ENCODE assay signal across 8 cellular contexts in the genomic region with DNA sequence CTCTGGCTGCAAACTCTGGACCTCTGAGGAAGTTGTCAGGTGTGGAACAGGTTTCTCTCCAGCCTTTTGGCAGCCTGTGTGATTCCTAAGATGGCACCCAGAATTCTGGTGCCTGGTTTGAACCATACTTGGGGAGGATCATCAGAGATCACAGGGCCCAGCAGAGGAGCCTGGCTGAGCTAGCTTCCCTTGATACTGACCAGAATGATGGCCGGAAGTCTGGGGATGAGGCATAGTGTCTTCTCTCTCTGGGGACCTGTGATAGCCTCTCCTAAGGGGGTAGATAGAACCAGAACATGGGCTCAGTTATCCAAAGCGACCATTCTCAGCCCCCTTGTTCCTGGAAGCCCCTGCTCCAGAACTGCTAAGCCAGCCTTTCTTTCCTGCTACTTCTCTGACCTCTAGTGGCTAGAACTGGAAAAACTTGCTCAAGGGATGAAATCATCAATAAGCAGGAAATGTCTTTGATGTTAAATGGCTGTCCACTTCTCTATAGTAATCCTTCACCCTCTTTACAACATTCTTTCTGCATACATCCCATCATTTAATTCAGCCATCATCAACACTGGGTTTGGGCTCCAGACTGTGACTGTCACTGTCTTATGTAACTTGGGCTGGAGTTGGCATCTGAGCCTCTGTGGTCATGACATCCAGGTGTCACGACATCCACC. TPM values are rescaled to one million over a fixed set of nuclear protein-coding genes. Genes with fewer than 3 reads are reported as not detected.
A peak's percentile ranks its signal among the peaks of the same experiment; 100 is the strongest.
DNase-seq lines count a peak whose midpoint lies in the region; ATAC-seq, FAIRE-seq and TF ChIP-seq lines count a peak whose summit lies in the region.

No MANE protein-coding gene starts in this region.

- no peak overlapping the region for H4K8ac ChIP-seq in H9 (replicated peaks; ENCODE audit: insufficient read length, low read depth, low read length)

- in situ Hi-C loops in Caki2 (cut with HindIII; ENCODE audit: low pct_unique_long_range_greater_than_20kb, low sequenced_read_pairs): no loop called here

- no peak overlapping the region for H2AFZ ChIP-seq in H9 (ENCODE audit: low read length)

- H3K14ac ChIP-seq in H9 (ENCODE audit: insufficient read depth, low read length): no peak overlapping the region

- H4K5ac ChIP-seq in H9 (ENCODE audit: insufficient read length, low read depth, low read length): no peak overlapping the region

- H3K4me3 Mint-ChIP-seq in H9: no peak overlapping the region

- H3K36me3 ChIP-seq in ascending aorta (no peaks in the 10 kb centered on the region), kidney (ENCODE audit: control insufficient read depth in 1 of 2, insufficient read depth in 2 of 2, low read length in 2 of 2) (no peaks in the 10 kb centered on the region), tibial nerve (no peaks in the 10 kb centered on the region)

- peaks cover 12 to 21% (median 12%) of the 10 kb centered on the region in 3 experiments for H3K36me3 Mint-ChIP-seq in H9 (ENCODE audit: insufficient read depth in 1 of 3, low read depth in 3 of 3)

- H4K20me1 ChIP-seq in H9 (ENCODE audit: control insufficient read depth, insufficient read depth, insufficient read length): no peaks in the 10 kb centered on the region

- no peaks in the 10 kb centered on the region for H3K23me2 ChIP-seq in H9 (ENCODE audit: insufficient read length, low read depth, low read length, poor library complexity, severe bottlenecking)

- TF ChIP-seq CTCF in H9 (conservative IDR thresholded peaks at IDR 0.05) (peak; percentile 83), ascending aorta (IDR thresholded peaks at IDR 0.05) (peak; percentile 46 to 79 (median 49)), kidney (IDR thresholded peaks at IDR 0.05; ENCODE audit: borderline replicate concordance, extremely low read depth, insufficient read depth) (peak; percentile 68), tibial nerve (IDR thresholded peaks at IDR 0.05) (peak; percentile 53 to 85 (median 74))

- no peak for FAIRE-seq in kidney (lab: Jason Lieb, UNC)

- no peak overlapping the region for H3K4ac ChIP-seq in H9 (ENCODE audit: low read depth, low read length)

- no peak overlapping the region; a peak in 1 of 7 replicates for H3K27ac Mint-ChIP-seq in H9

- intact Hi-C loops in ascending aorta (cut with DNase I) (loop anchor here (2.0 to 5.0 kb wide), 2 partner anchors 248 to 576 kb away; no protein-coding TSS in a partner anchor), kidney (cut with DNase I) (loop anchor here (10.0 kb wide), 1 partner anchor 258 kb away; no protein-coding TSS in a partner anchor)

- H3K79me1 ChIP-seq in H9 (ENCODE audit: insufficient read depth, low read depth, low read length, poor library complexity, severe bottlenecking): peaks cover 3% of the 10 kb centered on the region

- H2AK5ac ChIP-seq in H9 (ENCODE audit: insufficient read length, low read length): no peak overlapping the region

- H3K4me3 ChIP-seq in ascending aorta (no peak overlapping the region), kidney (ENCODE audit: low read length in 2 of 2) (no peak overlapping the region), tibial nerve (no peak overlapping the region)

- H3K4me2 ChIP-seq in H9 (ENCODE audit: insufficient read depth, insufficient read length, low read length): no peak overlapping the region

- TF ChIP-seq EP300 in tibial nerve (IDR thresholded peaks at IDR 0.05): no peak

- H3K18ac ChIP-seq in H9 (ENCODE audit: insufficient read length, low read depth, low read length): no peak overlapping the region

- DNase-seq in Caki2 (ENCODE audit: low read depth) (peak; percentile 53), H9 (peak; percentile 41), NCI-H345 (lab: John Stamatoyannopoulos, UW) (peak; percentile 52), ascending aorta (ENCODE audit: low spot score in 2 of 2) (no peak), kidney (no peak), tibial nerve (ENCODE audit: low spot score in 2 of 2) (peak in 1 of 2 donors; percentile 61), hepatic stellate cell (ENCODE audit: low spot score) (no peak)

- H2BK12ac ChIP-seq in H9 (ENCODE audit: insufficient read length, low read depth, low read length): no peak overlapping the region

- no peak overlapping the region for H3K23ac ChIP-seq in H9 (ENCODE audit: insufficient read length, low read depth, low read length)

- peaks cover 7% of the 10 kb centered on the region; the same call in 1 of the 2 replicates for H3K27me3 Mint-ChIP-seq in H9 (ENCODE audit: low read depth)

- no peak overlapping the region for H2BK20ac ChIP-seq in H9 (ENCODE audit: low read depth, low read length, poor library complexity, severe bottlenecking)

- H3K9me3 Mint-ChIP-seq in H9: peaks cover 5 to 7% of the 10 kb centered on the region in 2 experiments; a peak in 3 of 5 replicates

- H3K79me2 ChIP-seq in H9 (ENCODE audit: insufficient read depth, low read length): no peaks in the 10 kb centered on the region

- no peak overlapping the region for H3K56ac ChIP-seq in H9 (ENCODE audit: insufficient read length, low read depth, low read length)

- no peak overlapping the region for H3T11ph ChIP-seq in H9 (ENCODE audit: low read length)

- H3K4me1 Mint-ChIP-seq in H9: peaks cover 7 to 11% of the 10 kb centered on the region in 2 experiments

- H4K91ac ChIP-seq in H9 (ENCODE audit: insufficient read length, low read depth, low read length): no peak overlapping the region

- no peak overlapping the region for H2BK120ac ChIP-seq in H9 (ENCODE audit: low read depth, low read length, poor library complexity, severe bottlenecking)

- H3K27me3 ChIP-seq in H9 (ENCODE audit: insufficient read depth, low read length): no peaks in the 10 kb centered on the region
- no peaks in the 10 kb centered on the region for H3K27me3 ChIP-seq in ascending aorta
- H3K27me3 ChIP-seq in tibial nerve: no peaks in the 10 kb centered on the region

- TF ChIP-seq POLR2A in tibial nerve (IDR thresholded peaks at IDR 0.05): no peak

- no peak overlapping the region for H2BK15ac ChIP-seq in H9 (ENCODE audit: low read depth, low read length)

- no peak for ATAC-seq in HG02763 (IDR thresholded peaks at IDR 0.05; ENCODE audit: unreplicated experiment)

- no peaks in the 10 kb centered on the region for H3K9me3 ChIP-seq in H9 (ENCODE audit: control insufficient read depth, low read depth, low read length)
- H3K9me3 ChIP-seq in ascending aorta: no peaks in the 10 kb centered on the region
- no peaks in the 10 kb centered on the region for H3K9me3 ChIP-seq in kidney (ENCODE audit: control insufficient read depth in 1 of 2, low read length in 2 of 2)
- H3K9me3 ChIP-seq in tibial nerve: no peaks in the 10 kb centered on the region

- H3K9ac ChIP-seq in H9 (ENCODE audit: extremely low read depth, insufficient read length, low read length) (no peak overlapping the region), kidney (ENCODE audit: low read length in 2 of 2) (no peak overlapping the region)

- H2BK5ac ChIP-seq in H9 (ENCODE audit: insufficient read length, low read length): no peak overlapping the region

- H3K4me1 ChIP-seq in H9 (ENCODE audit: insufficient read depth, low read length) (no peaks in the 10 kb centered on the region; the same call in 1 of the 2 replicates), ascending aorta (peaks cover 14 to 54% of the 10 kb centered on the region in 2 donors), kidney (ENCODE audit: control insufficient read depth in 1 of 2, insufficient read depth in 1 of 2, low read depth in 1 of 2, low read length in 2 of 2) (peaks cover 15 to 21% of the 10 kb centered on the region in 2 donors), tibial nerve (peaks cover 0 to 59% (median 35%) of the 10 kb centered on the region in 4 donors)

- no CpG with 5 or more reads among the region's 3 CpGs for whole genome bisulfite sequencing in H9 (ENCODE audit: extremely low coverage, insufficient read length, low lambda C conversion rate)
- WGBS in tibial nerve, 2 donors: 40 to 53% methylated on average over 2 to 3 of the region's 3 CpGs

- H3K27ac ChIP-seq in H9 (ENCODE audit: insufficient read length, low read depth, low read length) (no peak overlapping the region), ascending aorta (peak overlapping the region; percentile 3 to 23), kidney (ENCODE audit: low read depth in 2 of 2, low read length in 2 of 2) (peak overlapping the region in 1 of 2 donors; percentile 5), tibial nerve (peak overlapping the region in 1 of 4 donors; percentile 18)

RNA-seq across cellular contexts. Expression of a gene that starts 55.1 kb away (rescaled TPM):
- not detected in 2 replicates for total RNA-seq in Caki2 (2014; rRNA removed; shearing (Covaris generic); ENCODE audit: low replicate concordance)
- total RNA-seq in H9 (2021): not detected in 2 replicates
- total RNA-seq in ascending aorta: not detected
- total RNA-seq in kidney: 1.8 TPM
- polyA plus RNA-seq in kidney (ENCODE audit: insufficient read depth, low read depth, low replicate concordance): not detected
- total RNA-seq in tibial nerve: not detected

Comparison
In these comparisons a context has a peak if more than half of its experiments do, and no peak if none do; other contexts are left out.
1. DNase-seq: peak in Caki2 (single experiment), H9 (single experiment) and NCI-H345 (single experiment); none in ascending aorta (0 of 2), kidney (single experiment) and hepatic stellate cell (single experiment).
2. Peak in every context shown above with its lines, with median percentiles within 50 percentile points of each other: CTCF ChIP-seq.